8 cellular contexts compared by ENCODE assay signal in the genomic region with DNA sequence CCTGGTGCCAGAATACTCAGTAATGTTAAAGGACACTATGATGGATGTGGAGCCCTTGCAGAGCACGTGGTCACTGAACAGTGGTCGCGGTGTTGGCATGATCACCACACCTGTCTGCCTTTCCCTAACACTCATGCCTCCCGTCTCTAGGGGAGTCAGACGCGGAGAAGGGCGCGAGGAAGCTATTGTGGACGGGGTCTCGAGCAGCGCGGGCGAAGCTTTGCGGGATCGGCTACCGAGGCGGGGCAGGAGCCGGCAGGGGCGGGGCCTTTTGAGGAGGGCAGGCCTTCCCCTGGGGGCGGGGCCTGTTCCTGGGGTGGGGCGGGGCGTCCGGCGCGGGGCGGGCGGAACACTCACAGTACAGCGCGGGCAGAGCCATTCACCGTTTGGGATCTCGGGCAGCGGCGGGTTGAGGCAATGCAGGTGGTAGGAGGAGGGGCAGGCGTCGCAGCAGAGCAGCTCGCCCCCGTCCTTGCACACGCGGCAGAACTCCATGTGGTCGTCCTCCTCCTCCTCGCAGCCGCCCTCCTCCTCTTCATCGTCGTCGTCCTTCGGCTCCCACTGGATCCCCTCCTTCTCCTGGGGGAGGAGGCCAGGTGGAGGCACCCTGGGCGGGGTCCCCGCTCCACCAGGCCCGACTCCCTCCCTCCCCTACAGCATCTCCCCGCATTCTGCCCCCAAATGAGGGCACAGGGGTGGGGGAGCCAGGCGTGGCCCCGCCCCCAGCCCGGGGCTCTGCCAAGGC. TPM values are rescaled to one million over a fixed set of nuclear protein-coding genes. Genes with fewer than 3 reads are reported as not detected.
DNase-seq lines count a peak whose midpoint lies in the region; ATAC-seq and TF ChIP-seq lines count a peak whose summit lies in the region.

No MANE protein-coding gene starts in this region.

- no peak for TF ChIP-seq CTCF in chondrocyte (IDR thresholded peaks at IDR 0.05)

- H3K36me3 Mint-ChIP-seq in chondrocyte (ENCODE audit: low read depth) = peaks cover 2% of the 10 kb centered on the region
- H3K36me3 Mint-ChIP-seq in stimulated activated naive B cell treated with anti-CD40 and anti-IgM and Interleukin-4, amounts not matched to agents 10 μg/mL and 1 μg/mL and 100 μg/mL, for 72 hours = no peaks in the 10 kb centered on the region

- intact Hi-C loops in Right ventricle myocardium superior (cut with DNase I) (no loop called here), cardiac septum (cut with DNase I) (no loop called here)

- H3K27me3 Mint-ChIP-seq in chondrocyte (ENCODE audit: low read depth) = peaks cover 22% of the 10 kb centered on the region
- peaks cover 6 to 28% of the 10 kb centered on the region in 2 donors for H3K27me3 Mint-ChIP-seq in stimulated activated naive B cell treated with anti-CD40 and anti-IgM and Interleukin-4, amounts not matched to agents 10 μg/mL and 1 μg/mL and 100 μg/mL, for 72 hours

- H3K4me1 Mint-ChIP-seq in chondrocyte (ENCODE audit: low read depth) = peaks cover 3% of the 10 kb centered on the region
- peaks cover 0 to 8% of the 10 kb centered on the region in 2 donors for H3K4me1 Mint-ChIP-seq in stimulated activated naive B cell treated with anti-CD40 and anti-IgM and Interleukin-4, amounts not matched to agents 10 μg/mL and 1 μg/mL and 100 μg/mL, for 72 hours

- DNase-seq in Right ventricle myocardium superior (peak; percentile 62), cardiac septum (ENCODE audit: low spot score) (no peak), chondrocyte (ENCODE audit: low spot score) (no peak), mucosa of gallbladder (ENCODE audit: low spot score) (peak; percentile 51), amniotic stem cell (lab: John Stamatoyannopoulos, UW) (no peak)
- peak; percentile 84 for DNase-seq in activated CD4-positive, alpha-beta T cell treated with anti-CD3 and anti-CD28 coated beads for 48 hours
- peak; percentile 19 for DNase-seq in stimulated activated naive B cell treated with anti-CD40 and anti-IgM and Interleukin-4, amounts not matched to agents 10 μg/mL and 1 μg/mL and 100 μg/mL, for 72 hours

- no peak overlapping the region for H3K27ac Mint-ChIP-seq in chondrocyte (ENCODE audit: unreplicated experiment)
- no peak overlapping the region for H3K27ac Mint-ChIP-seq in stimulated activated naive B cell treated with anti-CD40 and anti-IgM and Interleukin-4, amounts not matched to agents 10 μg/mL and 1 μg/mL and 100 μg/mL, for 72 hours

- peak; percentile 78 for ATAC-seq in Right ventricle myocardium superior (ENCODE audit: poor library complexity)
- ATAC-seq in stimulated activated naive B cell treated with anti-CD40 and anti-IgM and Interleukin-4, amounts not matched to agents 10 μg/mL and 1 μg/mL and 100 μg/mL, for 72 hours (replicated peaks) = peak; percentile 82 to 83
- ATAC-seq in HG03135 (IDR thresholded peaks at IDR 0.05; ENCODE audit: unreplicated experiment) = no peak

- H3K4me3 Mint-ChIP-seq in chondrocyte (ENCODE audit: unreplicated experiment) = peak overlapping the region; percentile 53
- H3K4me3 Mint-ChIP-seq in stimulated activated naive B cell treated with anti-CD40 and anti-IgM and Interleukin-4, amounts not matched to agents 10 μg/mL and 1 μg/mL and 100 μg/mL, for 72 hours = peak overlapping the region; percentile 72 to 73

- H3K9me3 Mint-ChIP-seq in chondrocyte (ENCODE audit: low read depth) = no peaks in the 10 kb centered on the region
- no peaks in the 10 kb centered on the region for H3K9me3 Mint-ChIP-seq in stimulated activated naive B cell treated with anti-CD40 and anti-IgM and Interleukin-4, amounts not matched to agents 10 μg/mL and 1 μg/mL and 100 μg/mL, for 72 hours

RNA-seq across cellular contexts. Expression of a gene that starts 31.5 kb away (rescaled TPM):
- total RNA-seq in Right ventricle myocardium superior = not detected
- 0.81 TPM for total RNA-seq in cardiac septum
- total RNA-seq in chondrocyte = 0.23 to 1.0 TPM (median 0.42 TPM) in 3 replicates
- 0.23 TPM for total RNA-seq in mucosa of gallbladder

RNA-seq across cellular contexts. Expression of a gene that starts 50.7 kb away (rescaled TPM):
- total RNA-seq in Right ventricle myocardium superior (234 TPM), cardiac septum (205 TPM), chondrocyte (208 to 243 TPM (median 220 TPM) in 3 replicates), mucosa of gallbladder (282 TPM)

RNA-seq across cellular contexts. Expression of a gene that starts 57.2 kb away (rescaled TPM):
- total RNA-seq in Right ventricle myocardium superior = 70.1 TPM
- 91.0 TPM for total RNA-seq in cardiac septum
- total RNA-seq in chondrocyte = 15.6 to 19.9 TPM (median 17.9 TPM) in 3 replicates
- total RNA-seq in mucosa of gallbladder = 26.6 TPM

Comparison
In these comparisons a context has a peak if more than half of its experiments do, and no peak if none do; other contexts are left out.
1. DNase-seq: peak in Right ventricle myocardium superior (single experiment), activated CD4-positive, alpha-beta T cell treated with anti-CD3 and anti-CD28 coated beads for 48 hours (single experiment), mucosa of gallbladder (single experiment) and stimulated activated naive B cell treated with anti-CD40 and anti-IgM and Interleukin-4, amounts not matched to agents 10 μg/mL and 1 μg/mL and 100 μg/mL, for 72 hours (single experiment); none in cardiac septum (single experiment), chondrocyte (single experiment) and amniotic stem cell (single experiment).